ENCODE assay signal across 7 cellular contexts in the genomic region with DNA sequence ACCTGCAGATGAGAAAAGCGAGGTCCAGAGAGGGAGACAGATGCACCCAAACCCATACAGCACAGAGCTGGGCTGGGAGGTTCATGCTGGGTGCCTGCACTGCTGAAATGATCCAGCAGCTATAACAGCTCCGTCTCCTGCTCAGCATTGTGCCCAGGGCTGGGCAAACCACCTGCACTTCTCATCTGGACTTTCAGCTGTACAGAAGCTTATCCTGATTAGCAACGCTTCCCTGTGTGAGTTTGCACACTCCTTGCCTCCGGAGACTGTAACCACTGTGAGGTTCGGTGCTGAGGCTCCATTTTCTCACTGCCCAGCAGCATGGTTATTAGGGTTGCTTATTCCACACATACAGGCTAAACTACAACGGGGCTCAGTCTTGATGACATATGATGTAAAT.
"Had no signal": no experiment of that assay in that cellular context is flagged by ENCODE, and none has a peak within 500 bp of the region (broad histone marks: within the 10 kb centered on the region; RNA-seq: fewer than 3 reads in every experiment).

No MANE protein-coding gene starts in this region.

- H3K9me3 Mint-ChIP-seq: GM23338, H9 had no signal

- H3K4me1 Mint-ChIP-seq: IgD-negative memory B cell had no signal

- H3K4me2 ChIP-seq: GM23338 had no signal

- ATAC-seq: GM23338, HepG2 had no signal

- H3K4me3 ChIP-seq: GM23338 had no signal

- H2AFZ ChIP-seq: GM23338 had no signal

- H3K4me3 Mint-ChIP-seq: GM23338, H9, IgD-negative memory B cell had no signal

- H3K27ac Mint-ChIP-seq: GM23338, H9, IgD-negative memory B cell had no signal

- DNase-seq: H9, HCEC 1CT, KBM-7 had no signal

- H3K27ac ChIP-seq: HL-60 had no signal

- H3K36me3 Mint-ChIP-seq: IgD-negative memory B cell had no signal
